In the genomic region with DNA sequence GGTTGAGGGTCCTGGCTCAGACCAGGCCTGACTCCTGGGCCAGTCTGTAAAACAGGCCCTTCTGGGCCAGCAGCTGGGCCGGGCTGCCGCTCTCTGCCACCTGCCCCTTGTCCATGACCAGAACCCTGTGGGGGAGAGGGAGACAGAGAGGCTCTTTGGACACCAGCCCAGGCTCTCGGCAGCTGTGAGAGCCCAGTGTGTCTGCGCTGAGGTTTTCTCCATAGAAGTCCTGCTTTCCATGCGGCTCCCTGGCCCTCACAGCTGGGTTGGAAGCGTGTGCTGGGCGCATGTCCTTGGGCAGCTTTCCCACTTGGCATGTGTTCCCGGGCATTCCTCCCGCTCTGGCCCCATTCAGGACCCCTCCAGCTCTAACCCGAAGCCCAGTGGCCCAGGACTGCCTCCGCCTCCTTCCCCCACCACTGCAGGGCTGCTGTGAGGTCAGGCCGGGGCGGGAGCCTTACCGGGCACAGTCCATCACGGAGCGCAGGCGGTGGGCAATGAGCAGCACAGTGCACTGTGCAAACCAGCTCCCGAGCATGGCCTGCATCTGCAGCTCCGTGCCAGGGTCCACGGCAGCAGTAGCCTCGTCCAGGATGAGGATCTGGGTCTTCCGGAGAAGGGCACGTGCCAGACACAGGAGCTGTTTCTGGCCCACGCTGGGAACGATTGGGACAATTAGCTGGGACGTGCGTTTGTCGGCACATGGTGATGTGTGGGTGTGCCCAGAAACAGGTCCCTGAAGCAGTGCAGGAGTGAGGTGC, we compare ENCODE assay signal across 9 cellular contexts.
A peak's percentile ranks its signal among the peaks of the same experiment; 100 is the strongest.
DNase-seq lines count a peak whose midpoint lies in the region; TF ChIP-seq lines count a peak whose summit lies in the region.
"Had no signal": no experiment of that assay in that cellular context is flagged by ENCODE, and none has a peak within 500 bp of the region (broad histone marks: within the 10 kb centered on the region; RNA-seq: fewer than 3 reads in every experiment).

No MANE protein-coding gene starts in this region.

- no peaks in the 10 kb centered on the region for H3K27me3 Mint-ChIP-seq in endodermal cell (ENCODE audit: insufficient read depth)

- peaks cover 8% of the 10 kb centered on the region for H3K36me3 Mint-ChIP-seq in endodermal cell (ENCODE audit: low read depth)

- no peaks in the 10 kb centered on the region for H3K9me3 ChIP-seq in endodermal cell (ENCODE audit: control insufficient read depth, low read length)
- H3K9me3 ChIP-seq in transverse colon: no peaks in the 10 kb centered on the region

- 92 to 96% methylated on average over 18 to 28 of the region's 28 CpGs for WGBS in endodermal cell (ENCODE audit: insufficient coverage in 1 of 2, insufficient read length in 1 of 2), 2 experiments
- 64% methylated on average over 24 of the region's 28 CpGs; no CpG with 5 or more reads in 1 of the 2 donors for WGBS in transverse colon (ENCODE audit: low coverage in 1 of 2), 2 donors

- H3K27ac ChIP-seq in endodermal cell (ENCODE audit: low read depth, low read length): no peak overlapping the region
- H3K27ac ChIP-seq in transverse colon: peak overlapping the region; percentile 14 to 79 (median 72)

- no peak for TF ChIP-seq CTCF in endodermal cell (conservative IDR thresholded peaks at IDR 0.05)
- no peak for TF ChIP-seq CTCF in transverse colon (IDR thresholded peaks at IDR 0.05)

- no peak for TF ChIP-seq POLR2A in transverse colon (IDR thresholded peaks at IDR 0.05)

- no peaks in the 10 kb centered on the region for H3K27me3 ChIP-seq in endodermal cell (ENCODE audit: control insufficient read depth, insufficient read depth, low read length, poor library complexity, severe bottlenecking)
- no peaks in the 10 kb centered on the region for H3K27me3 ChIP-seq in transverse colon

- in situ Hi-C loops in transverse colon (cut with MboI; ENCODE audit: low pct_ligation_motif_present in 1 of 4, low pct_unique_long_range_greater_than_20kb in 1 of 4, low sequenced_read_pairs in 3 of 4): no loop called here

- DNase-seq in NCI-H2196 (lab: John Stamatoyannopoulos, UW; ENCODE audit: unreplicated experiment) (peak; percentile 86), endodermal cell (peak; percentile 50), lung microvascular endothelial cell (ENCODE audit: low read depth in 2 of 2) (peak; percentile 51 to 83), transverse colon (peak; percentile 48), NCI-H82 (lab: John Stamatoyannopoulos, UW) (no peak), mesenteric fat pad (ENCODE audit: low spot score) (no peak), HEK293T (ENCODE audit: extremely low spot score) (no peak)
- DNase-seq: NCI-H1417 had no signal

- intact Hi-C loops in transverse colon (cut with DNase I; ENCODE audit: low total_unique reads): no loop called here

- H3K4me1 ChIP-seq in endodermal cell (ENCODE audit: control insufficient read depth, insufficient read depth, low read length): no peaks in the 10 kb centered on the region
- peaks cover 0 to 10% (median 5%) of the 10 kb centered on the region in 4 donors for H3K4me1 ChIP-seq in transverse colon

- CTCF ChIA-PET in HEK293T (lab: Yijun Ruan, JAX): no interaction called here

- H3K4me3 ChIP-seq in endodermal cell (ENCODE audit: low read length): no peak overlapping the region
- no peak overlapping the region for H3K4me3 ChIP-seq in transverse colon

- POLR2A ChIA-PET in HEK293T (lab: Yijun Ruan, JAX): no interaction called here

- H3K36me3 ChIP-seq in endodermal cell (ENCODE audit: control insufficient read depth, insufficient read depth, low read length): no peaks in the 10 kb centered on the region
- H3K36me3 ChIP-seq in transverse colon: no peaks in the 10 kb centered on the region

- H3K9me3 Mint-ChIP-seq in endodermal cell: no peaks in the 10 kb centered on the region
- H3K9me3 Mint-ChIP-seq: T-helper 1 cell treated with Interleukin-12 subunit alpha and Interleukin-12 subunit beta and Interleukin-4 antibody, amounts not matched to agents 30 μg/mL and 1 μg/mL, for 36 hours had no signal

- H3K9ac ChIP-seq in endodermal cell (ENCODE audit: extremely low read depth, low read length, poor library complexity, severe bottlenecking): no peak overlapping the region

- no peak for TF ChIP-seq EP300 in transverse colon (IDR thresholded peaks at IDR 0.05; ENCODE audit: low read depth)

- H3K4me1 Mint-ChIP-seq in endodermal cell: no peaks in the 10 kb centered on the region

- no peak overlapping the region for H3K4me3 Mint-ChIP-seq in endodermal cell
- H3K4me3 Mint-ChIP-seq: T-helper 1 cell treated with Interleukin-12 subunit alpha and Interleukin-12 subunit beta and Interleukin-4 antibody, amounts not matched to agents 30 μg/mL and 1 μg/mL, for 36 hours had no signal

- no peak overlapping the region for H3K27ac Mint-ChIP-seq in endodermal cell
- H3K27ac Mint-ChIP-seq: T-helper 1 cell treated with Interleukin-12 subunit alpha and Interleukin-12 subunit beta and Interleukin-4 antibody, amounts not matched to agents 30 μg/mL and 1 μg/mL, for 36 hours had no signal

TF ChIP-seq in HEK293T, 16 proteins besides CTCF, POLR2A, EP300 and RAD21:
- TF ChIP-seq L3MBTL2 (conservative IDR thresholded peaks at IDR 0.05): no peak
- TF ChIP-seq ZNF384 (IDR thresholded peaks at IDR 0.05): no peak

Comparison
In these comparisons a context has a peak if more than half of its experiments do, and no peak if none do; other contexts are left out.
1. DNase-seq: peak in NCI-H2196 (single experiment), endodermal cell (single experiment), lung microvascular endothelial cell (2 of 2) and transverse colon (single experiment); none in NCI-H82 (single experiment), mesenteric fat pad (single experiment) and HEK293T (single experiment).